In the genomic region with DNA sequence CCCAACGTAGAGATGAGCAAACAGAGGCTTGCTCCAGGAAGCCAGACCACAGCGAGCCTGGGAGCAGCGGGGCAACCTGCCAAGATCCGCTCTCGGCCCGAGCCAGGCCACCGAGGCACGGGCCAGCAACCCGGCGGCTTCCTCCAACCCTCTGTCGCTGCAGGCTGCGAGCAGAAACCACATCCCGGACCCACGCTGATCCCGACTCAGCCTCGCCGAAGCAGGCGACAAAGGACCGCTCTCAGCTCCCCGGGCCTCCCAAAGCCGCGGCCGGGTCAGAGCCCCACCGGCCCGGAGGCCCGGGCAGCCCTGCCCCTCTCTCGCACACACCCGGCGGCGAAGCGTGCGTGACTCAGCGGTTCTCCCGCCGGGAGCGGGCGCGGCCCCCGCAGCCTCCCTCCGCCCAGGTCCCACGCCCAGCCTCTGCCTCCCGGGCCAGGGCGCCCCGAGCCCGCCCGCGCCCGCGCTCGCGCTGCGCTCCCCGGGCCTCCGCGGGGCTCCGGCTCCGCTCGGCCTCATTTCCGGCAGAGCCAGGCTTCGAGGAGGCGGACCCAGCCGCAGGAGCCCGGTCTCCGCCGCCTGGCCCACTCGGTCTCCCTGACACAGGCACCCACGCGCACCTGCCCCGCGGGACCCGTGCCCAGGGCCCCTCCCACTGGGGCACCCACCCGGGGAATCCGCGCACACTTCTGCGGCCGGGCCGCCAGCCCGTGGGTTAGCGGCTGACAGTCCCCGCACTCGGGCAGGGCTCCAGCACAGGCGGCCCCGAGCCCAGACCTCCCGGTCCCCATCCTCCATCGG, we compare ENCODE assay signal across 1 cellular context.
TF ChIP-seq lines count a peak whose summit lies in the region.

No MANE protein-coding gene starts in this region.

TF ChIP-seq in IMR-90, 13 proteins besides CTCF, POLR2A, EP300 and RAD21:
- TF ChIP-seq MAFK (IDR thresholded peaks at IDR 0.05; ENCODE audit: low read depth, low read length) (no peak), NFE2L2 (IDR thresholded peaks at IDR 0.05; ENCODE audit: low read depth, low read length) (peak; percentile 72)
